In genomic region chr20:17519606-17520285, GRCh38 we compare ENCODE assay signal across 23 cellular contexts. TPM values are rescaled to one million over a fixed set of nuclear protein-coding genes. Genes with fewer than 3 reads are reported as not detected.
"Had no signal": no experiment of that assay in that cellular context is flagged by ENCODE, and none has a peak within 500 bp of the region (broad histone marks: within the 10 kb centered on the region; RNA-seq: fewer than 3 reads in every experiment).

No MANE protein-coding gene starts in this region.

- H3K36me3 ChIP-seq: gastrocnemius medialis, lower lobe of right lung, ovary, suprapubic skin, transverse colon had no signal

- H3K9me3 Mint-ChIP-seq: naive thymus-derived CD8-positive, alpha-beta T cell; nephron progenitor cell; stimulated activated naive B cell treated with anti-CD40 and anti-IgM and Interleukin-4, amounts not matched to agents 10 μg/mL and 1 μg/mL and 100 μg/mL, for 72 hours; stimulated activated naive CD8-positive, alpha-beta T cell treated with anti-CD3 and anti-CD28 coated beads, Interleukin-15, Interleukin-2, amounts not matched to agents 100 ng/mL and 50 ng/mL, for 24 hours had no signal

- DNase-seq: dorsolateral prefrontal cortex; effector CD4-positive, alpha-beta T cell; foreskin fibroblast; gastrocnemius medialis; left ventricle myocardium superior; lower lobe of right lung; naive thymus-derived CD8-positive, alpha-beta T cell; nephron progenitor cell; occipital lobe; ovary; posterior cingulate gyrus; psoas muscle; right cardiac atrium; small intestine; stimulated activated CD4-positive, alpha-beta T cell treated with anti-CD3 and anti-CD28 coated beads, Interleukin-15, amount 100 ng/mL, for 24 hours; stimulated activated CD4-positive, alpha-beta T cell treated with anti-CD3 and anti-CD28 coated beads, Interleukin-2, amount 100 ng/mL, for 48 hours; stimulated activated naive B cell treated with anti-CD40 and anti-IgM and Interleukin-4, amounts not matched to agents 10 μg/mL and 1 μg/mL and 100 μg/mL, for 72 hours; transverse colon had no signal

- H3K9me3 ChIP-seq: gastrocnemius medialis, lower lobe of right lung, ovary, psoas muscle, suprapubic skin, transverse colon had no signal

- H3K4me3 Mint-ChIP-seq: naive thymus-derived CD8-positive, alpha-beta T cell; nephron progenitor cell; stimulated activated naive B cell treated with anti-CD40 and anti-IgM and Interleukin-4, amounts not matched to agents 10 μg/mL and 1 μg/mL and 100 μg/mL, for 72 hours; stimulated activated naive CD8-positive, alpha-beta T cell treated with anti-CD3 and anti-CD28 coated beads, Interleukin-15, Interleukin-2, amounts not matched to agents 100 ng/mL and 50 ng/mL, for 24 hours had no signal

- H3K27ac Mint-ChIP-seq: nephron progenitor cell; stimulated activated naive B cell treated with anti-CD40 and anti-IgM and Interleukin-4, amounts not matched to agents 10 μg/mL and 1 μg/mL and 100 μg/mL, for 72 hours; stimulated activated naive CD8-positive, alpha-beta T cell treated with anti-CD3 and anti-CD28 coated beads, Interleukin-15, Interleukin-2, amounts not matched to agents 100 ng/mL and 50 ng/mL, for 24 hours had no signal

- H3K4me3 ChIP-seq: dorsolateral prefrontal cortex, gastrocnemius medialis, lower lobe of right lung, ovary, psoas muscle, suprapubic skin, transverse colon had no signal

- H3K27ac ChIP-seq: dorsolateral prefrontal cortex, epithelial cell of prostate, gastrocnemius medialis, lower lobe of right lung, psoas muscle, suprapubic skin, transverse colon had no signal

- H3K27me3 Mint-ChIP-seq: naive thymus-derived CD8-positive, alpha-beta T cell; stimulated activated naive CD8-positive, alpha-beta T cell treated with anti-CD3 and anti-CD28 coated beads, Interleukin-15, Interleukin-2, amounts not matched to agents 100 ng/mL and 50 ng/mL, for 24 hours had no signal

- H3K36me3 Mint-ChIP-seq: naive thymus-derived CD8-positive, alpha-beta T cell; stimulated activated naive B cell treated with anti-CD40 and anti-IgM and Interleukin-4, amounts not matched to agents 10 μg/mL and 1 μg/mL and 100 μg/mL, for 72 hours had no signal

- H3K4me1 Mint-ChIP-seq: nephron progenitor cell; stimulated activated naive B cell treated with anti-CD40 and anti-IgM and Interleukin-4, amounts not matched to agents 10 μg/mL and 1 μg/mL and 100 μg/mL, for 72 hours had no signal

- H3K27me3 ChIP-seq: dorsolateral prefrontal cortex, gastrocnemius medialis, ovary, suprapubic skin, transverse colon had no signal

- H3K4me1 ChIP-seq: lower lobe of right lung, transverse colon had no signal

- ATAC-seq: esophagus mucosa; gastrocnemius medialis; lower lobe of right lung; naive thymus-derived CD8-positive, alpha-beta T cell; psoas muscle; stimulated activated naive B cell treated with anti-CD40 and anti-IgM and Interleukin-4, amounts not matched to agents 10 μg/mL and 1 μg/mL and 100 μg/mL, for 72 hours had no signal

RNA-seq across cellular contexts. Expression of gene BFSP1, which starts 11.4 kb away (rescaled TPM):
- total RNA-seq: mesenteric fat pad; naive thymus-derived CD8-positive, alpha-beta T cell had no signal
